In the genomic region with DNA sequence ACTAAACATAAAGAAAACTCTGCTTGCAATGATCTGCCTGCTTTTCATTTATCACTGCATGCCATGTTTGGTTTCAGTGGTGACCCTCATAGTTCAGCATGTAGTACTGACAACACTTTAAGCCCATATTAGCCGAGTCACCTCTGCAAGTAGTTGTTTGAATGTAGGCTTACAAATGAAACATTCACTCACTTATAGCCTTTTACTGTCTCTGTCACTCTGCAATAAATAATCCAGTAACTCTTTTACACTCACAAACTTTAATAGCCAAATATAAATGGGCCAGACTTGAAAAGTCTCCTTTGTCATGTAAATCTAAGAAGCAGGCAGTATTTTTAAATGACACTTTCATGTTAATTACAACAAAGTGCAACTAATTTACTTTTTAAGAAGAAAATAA, we compare ENCODE assay signal across 19 cellular contexts.
DNase-seq lines count a peak whose midpoint lies in the region; ATAC-seq and TF ChIP-seq lines count a peak whose summit lies in the region.
"Had no signal": no experiment of that assay in that cellular context is flagged by ENCODE, and none has a peak within 500 bp of the region (broad histone marks: within the 10 kb centered on the region; RNA-seq: fewer than 3 reads in every experiment).

No MANE protein-coding gene starts in this region.

- peak overlapping the region; percentile 42; the same call in 1 of the 2 replicates for H2AFZ ChIP-seq in OCI-LY1 (ENCODE audit: low read length)
- H2AFZ ChIP-seq: GM23248 had no signal

- H3K27me3 ChIP-seq in A673 (replicated peaks; ENCODE audit: insufficient read depth, low read depth, low read length, poor library complexity) (no peaks in the 10 kb centered on the region), HAP-1 (ENCODE audit: low read depth) (no peaks in the 10 kb centered on the region), OCI-LY1 (ENCODE audit: insufficient read depth, low read length) (no peaks in the 10 kb centered on the region), aorta (ENCODE audit: control insufficient read depth in 1 of 2, insufficient read depth in 2 of 2, low read length in 1 of 2) (no peaks in the 10 kb centered on the region)
- H3K27me3 ChIP-seq in CD8-positive, alpha-beta memory T cell (ENCODE audit: insufficient read depth, low read length, poor library complexity, severe bottlenecking) = no peaks in the 10 kb centered on the region

- no TSS peak for BruUV-seq in A673 (replicated peaks; lab: Mats Ljungman, UMichigan)

- no peak for TF ChIP-seq CTCF in A673 (conservative IDR thresholded peaks at IDR 0.05; ENCODE audit: low read depth, low read length)
- no peak for TF ChIP-seq CTCF in OCI-LY1 (IDR thresholded peaks at IDR 0.05; ENCODE audit: low read length)

- no peaks in the 10 kb centered on the region for H3K4me1 Mint-ChIP-seq in CD8-positive, alpha-beta memory T cell
- H3K4me1 Mint-ChIP-seq: CD4-positive, alpha-beta memory T cell had no signal

- POLR2A ChIA-PET in A673 (lab: Charles Lee; ENCODE audit: low non-redundant PET) = no interaction called here
- POLR2A ChIA-PET in CD8-positive, alpha-beta memory T cell (lab: Charles Lee) = no interaction called here

- no peaks in the 10 kb centered on the region for H3K27me3 Mint-ChIP-seq in CD8-positive, alpha-beta memory T cell
- H3K27me3 Mint-ChIP-seq: CD4-positive, alpha-beta memory T cell had no signal

- intact Hi-C loops in A673 (cut with micrococcal nuclease; ENCODE audit: unreplicated experiment) = no loop called here
- intact Hi-C loops in aorta (cut with DNase I) = no loop called here

- H3K36me3 ChIP-seq in A673 (ENCODE audit: insufficient read depth, low read length, poor library complexity, severe bottlenecking) (no peaks in the 10 kb centered on the region), HAP-1 (replicated peaks) (no peaks in the 10 kb centered on the region), OCI-LY1 (ENCODE audit: insufficient read depth, low read length) (no peaks in the 10 kb centered on the region), aorta (ENCODE audit: control insufficient read depth in 1 of 2, insufficient read depth in 2 of 2, low read length in 1 of 2) (no peaks in the 10 kb centered on the region)
- H3K36me3 ChIP-seq in CD8-positive, alpha-beta memory T cell (ENCODE audit: insufficient read depth, low read length) = no peaks in the 10 kb centered on the region

- H3K4me1 ChIP-seq in A673 (ENCODE audit: insufficient read depth, low read length, poor library complexity, severe bottlenecking) = peaks cover 8% of the 10 kb centered on the region
- peaks cover 16% of the 10 kb centered on the region for H3K4me1 ChIP-seq in HAP-1
- no peaks in the 10 kb centered on the region for H3K4me1 ChIP-seq in OCI-LY1 (ENCODE audit: insufficient read depth, low read length, severe bottlenecking)
- no peaks in the 10 kb centered on the region for H3K4me1 ChIP-seq in CD8-positive, alpha-beta memory T cell (ENCODE audit: insufficient read depth, low read length)
- no peaks in the 10 kb centered on the region for H3K4me1 ChIP-seq in aorta (ENCODE audit: control insufficient read depth in 1 of 2, insufficient read depth in 2 of 2, low read length in 2 of 2)
- H3K4me1 ChIP-seq: A549 had no signal

- DNase-seq in A673 (ENCODE audit: low spot score) = peak; percentile 58
- DNase-seq in HAP-1 (ENCODE audit: low spot score in 2 of 2) = peak; percentile 44 to 98
- DNase-seq in left kidney (ENCODE audit: low read depth, low spot score) = peak; percentile 5
- DNase-seq in CD8-positive, alpha-beta memory T cell = no peak
- no peak for DNase-seq in aorta
- DNase-seq in COR-L47 (lab: John Stamatoyannopoulos, UW) = no peak
- DNase-seq: 8988T; C1 segment of cervical spinal cord; CD4-positive, alpha-beta memory T cell; DMS 273 treated with DMSO at 0.1 percent for 48 hours; DMS79; EL; GDM1; GM23248; H9; HFFc6 had no signal

- CTCF ChIA-PET in A673 (lab: Charles Lee) = no interaction called here
- CTCF ChIA-PET in CD8-positive, alpha-beta memory T cell (lab: Charles Lee) = no interaction called here

- H3K9me2 ChIP-seq in OCI-LY1 (ENCODE audit: low read depth, low read length) = no peaks in the 10 kb centered on the region

- in situ Hi-C loops in HAP-1 (cut with MboI; ENCODE audit: low sequenced_read_pairs) = no loop called here

- H3K79me2 ChIP-seq in OCI-LY1 (ENCODE audit: insufficient read depth, low read length) = no peaks in the 10 kb centered on the region

- no peak overlapping the region for H3K4me2 ChIP-seq in OCI-LY1 (ENCODE audit: low read length)
- H3K4me2 ChIP-seq: A549 had no signal

- no peak for ATAC-seq in aorta (ENCODE audit: low FRiP score)
- ATAC-seq: A549, GM12878 had no signal

- no peaks in the 10 kb centered on the region for H4K20me1 ChIP-seq in OCI-LY1 (ENCODE audit: insufficient read depth, low read length)

- no peak overlapping the region for H3K4me3 ChIP-seq in A673 (ENCODE audit: low read depth, low read length, poor library complexity, severe bottlenecking)
- no peak overlapping the region for H3K4me3 ChIP-seq in HAP-1
- no peak overlapping the region for H3K4me3 ChIP-seq in OCI-LY1 (ENCODE audit: low read depth, low read length, poor library complexity, severe bottlenecking)
- H3K4me3 ChIP-seq in CD8-positive, alpha-beta memory T cell (ENCODE audit: low read length) = no peak overlapping the region
- H3K4me3 ChIP-seq in aorta (ENCODE audit: low read length in 2 of 2) = no peak overlapping the region
- H3K4me3 ChIP-seq: A549, GM12878, GM23248 had no signal

- peaks cover 0 to 29% (median 2%) of the 10 kb centered on the region in 5 donors for H3K9me3 Mint-ChIP-seq in CD8-positive, alpha-beta memory T cell
- H3K9me3 Mint-ChIP-seq: H9 had no signal

- H3K4me3 Mint-ChIP-seq in CD8-positive, alpha-beta memory T cell = no peak overlapping the region
- H3K4me3 Mint-ChIP-seq: CD4-positive, alpha-beta memory T cell; H9; HFFc6 had no signal

- H3K9me3 ChIP-seq in A673 (ENCODE audit: low read depth, low read length, poor library complexity, severe bottlenecking) (no peaks in the 10 kb centered on the region), HAP-1 (no peaks in the 10 kb centered on the region), OCI-LY1 (ENCODE audit: low read length) (no peaks in the 10 kb centered on the region), aorta (ENCODE audit: control insufficient read depth, low read length) (no peaks in the 10 kb centered on the region)
- H3K9me3 ChIP-seq in CD8-positive, alpha-beta memory T cell (ENCODE audit: low read length) = no peaks in the 10 kb centered on the region
- H3K9me3 ChIP-seq: A549 had no signal

- H3K9ac ChIP-seq in OCI-LY1 (ENCODE audit: low read length) = no peak overlapping the region
- H3K9ac ChIP-seq: GM23248 had no signal

- H3K27ac Mint-ChIP-seq in CD8-positive, alpha-beta memory T cell = no peak overlapping the region
- H3K27ac Mint-ChIP-seq: CD4-positive, alpha-beta memory T cell; H9; HFFc6 had no signal

- H3K36me3 Mint-ChIP-seq in CD8-positive, alpha-beta memory T cell = no peaks in the 10 kb centered on the region
- H3K36me3 Mint-ChIP-seq: CD4-positive, alpha-beta memory T cell had no signal

- H3F3A ChIP-seq in OCI-LY1 (ENCODE audit: insufficient read depth, low read length) = no peaks in the 10 kb centered on the region

- H3K27ac ChIP-seq in A673 (ENCODE audit: low read depth, low read length, poor library complexity, severe bottlenecking) (no peak overlapping the region), OCI-LY1 (ENCODE audit: low read depth, low read length, poor library complexity, severe bottlenecking) (no peak overlapping the region), aorta (ENCODE audit: low read depth in 1 of 2, low read length in 2 of 2) (no peak overlapping the region)
- no peak overlapping the region for H3K27ac ChIP-seq in CD8-positive, alpha-beta memory T cell (ENCODE audit: low read depth, low read length)
- H3K27ac ChIP-seq: A549, GM23248 had no signal

- WGBS in aorta, 2 donors = 38 to 67% methylated on average over 1 of the region's 1 CpG

Comparison
In these comparisons a context has a peak if more than half of its experiments do, and no peak if none do; other contexts are left out.
1. DNase-seq: peak in A673 (single experiment), HAP-1 (2 of 2) and left kidney (single experiment); none in CD8-positive, alpha-beta memory T cell (0 of 5), aorta (0 of 2) and COR-L47 (single experiment).